17 cellular contexts compared by ENCODE assay signal in the genomic region with DNA sequence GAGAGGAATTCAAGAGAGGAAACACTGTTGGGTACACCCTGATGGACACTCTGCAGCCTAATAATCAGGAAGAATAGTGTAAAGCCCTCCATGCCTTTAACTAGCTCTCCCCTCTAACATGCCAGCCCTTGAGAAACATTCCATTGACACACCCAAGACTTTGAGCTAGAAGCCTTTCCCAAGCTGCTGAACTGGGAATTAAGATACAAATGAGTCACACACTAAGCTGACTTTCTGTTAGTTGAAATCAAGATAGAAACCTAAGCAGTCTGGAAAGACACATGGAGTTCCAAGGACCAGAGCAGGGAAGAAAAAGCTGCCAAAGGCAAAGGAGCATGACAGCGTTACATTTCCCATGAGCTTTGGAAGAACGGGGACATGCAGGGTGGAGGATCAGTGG.
DNase-seq lines count a peak whose midpoint lies in the region; ATAC-seq and TF ChIP-seq lines count a peak whose summit lies in the region.
"Had no signal": no experiment of that assay in that cellular context is flagged by ENCODE, and none has a peak within 500 bp of the region (broad histone marks: within the 10 kb centered on the region; RNA-seq: fewer than 3 reads in every experiment).

No MANE protein-coding gene starts in this region.

- no peaks in the 10 kb centered on the region for H3K9me3 ChIP-seq in hepatocyte (ENCODE audit: low read depth)

- peaks cover 6% of the 10 kb centered on the region for H3K9me3 Mint-ChIP-seq in type B pancreatic cell

- H3K4me2 ChIP-seq in hepatocyte, result no peak overlapping the region
- H3K4me2 ChIP-seq: SK-N-SH had no signal

- no peak overlapping the region for H3K4me3 ChIP-seq in hepatocyte

- peaks cover 5% of the 10 kb centered on the region for H3K27me3 Mint-ChIP-seq in type B pancreatic cell

- no peak overlapping the region for H3K4me3 Mint-ChIP-seq in type B pancreatic cell
- H3K4me3 Mint-ChIP-seq: CD8-positive, alpha-beta memory T cell had no signal

- DNase-seq in H4 (ENCODE audit: low spot score), result peak; percentile 50
- peak; percentile 35 for DNase-seq in SW480 (ENCODE audit: low spot score)
- peak; percentile 61 for DNase-seq in hepatocyte (ENCODE audit: low spot score)
- DNase-seq in type B pancreatic cell (ENCODE audit: extremely low spot score, unreplicated experiment), result no peak
- DNase-seq: C1 segment of cervical spinal cord; CD8-positive, alpha-beta memory T cell; IMR-90; MM.1S; NCI-H1092 treated with DMSO at 0.1 percent for 48 hours; NCI-H2081; NCI-H446 treated with DMSO at 0.1 percent for 48 hours; NCI-H69; SHP77 treated with DMSO at 0.1 percent for 48 hours; SK-N-SH had no signal

- H3K79me2 ChIP-seq in hepatocyte, result no peaks in the 10 kb centered on the region

- whole genome bisulfite sequencing in hepatocyte (ENCODE audit: low lambda C conversion rate, missing lambda C conversion rate), result 84% methylated on average over 2 of the region's 2 CpGs

- peaks cover 7% of the 10 kb centered on the region for H3K4me1 ChIP-seq in hepatocyte (ENCODE audit: insufficient read depth)

- H3K9me2 ChIP-seq in hepatocyte (replicated peaks; ENCODE audit: insufficient read depth), result no peaks in the 10 kb centered on the region
- H3K9me2 ChIP-seq: SK-N-SH had no signal

- no peaks in the 10 kb centered on the region for H3K36me3 ChIP-seq in hepatocyte (replicated peaks; ENCODE audit: insufficient read depth, low read depth)

- peak overlapping the region; percentile 20 for H3K27ac Mint-ChIP-seq in type B pancreatic cell
- H3K27ac Mint-ChIP-seq: CD8-positive, alpha-beta memory T cell had no signal

- TF ChIP-seq CTCF in hepatocyte (IDR thresholded peaks at IDR 0.05; ENCODE audit: poor library complexity), result no peak
- TF ChIP-seq CTCF in type B pancreatic cell (conservative IDR thresholded peaks at IDR 0.05), result no peak

- H2AFZ ChIP-seq in hepatocyte, result no peak overlapping the region

- peak overlapping the region; percentile 92 for H3K27ac ChIP-seq in hepatocyte

- ATAC-seq in HG03565 (IDR thresholded peaks at IDR 0.05; ENCODE audit: unreplicated experiment), result no peak
- no peak for ATAC-seq in GM19023 (IDR thresholded peaks at IDR 0.05; ENCODE audit: unreplicated experiment)
- no peak for ATAC-seq in GM18867 (IDR thresholded peaks at IDR 0.05; ENCODE audit: unreplicated experiment)

- H3K27me3 ChIP-seq in hepatocyte, result no peaks in the 10 kb centered on the region

- no peaks in the 10 kb centered on the region for H3K36me3 Mint-ChIP-seq in type B pancreatic cell

- no peaks in the 10 kb centered on the region for H3K4me1 Mint-ChIP-seq in type B pancreatic cell (ENCODE audit: unreplicated experiment)
- H3K4me1 Mint-ChIP-seq: CD8-positive, alpha-beta memory T cell had no signal

- H4K20me1 ChIP-seq in hepatocyte (ENCODE audit: insufficient read depth, poor library complexity, severe bottlenecking), result no peaks in the 10 kb centered on the region
